In genomic region chr5:107388111-107388861, GRCh38 we compare ENCODE assay signal across 8 cellular contexts.
DNase-seq lines count a peak whose midpoint lies in the region; ATAC-seq and TF ChIP-seq lines count a peak whose summit lies in the region.

No MANE protein-coding gene starts in this region.

- H3K4me3 ChIP-seq in GM12865 (ENCODE audit: low read depth, low read length): peak overlapping the region; percentile 31
- H3K4me3 ChIP-seq in GM23338: no peak overlapping the region
- H3K4me3 ChIP-seq in astrocyte of the cerebellum (ENCODE audit: low read depth, low read length): no peak overlapping the region

- H3F3A ChIP-seq in GM23338 (replicated peaks; ENCODE audit: low read depth): no peaks in the 10 kb centered on the region

- in situ Hi-C loops in astrocyte of the cerebellum (cut with HindIII; ENCODE audit: low sequenced_read_pairs): no loop called here

- peaks cover 48% of the 10 kb centered on the region for H3K4me1 Mint-ChIP-seq in GM23338
- peaks cover 34 to 39% of the 10 kb centered on the region in 2 donors for H3K4me1 Mint-ChIP-seq in natural killer cell

- no peaks in the 10 kb centered on the region for H3K36me3 Mint-ChIP-seq in GM23338 (ENCODE audit: low read depth)
- no peaks in the 10 kb centered on the region for H3K36me3 Mint-ChIP-seq in natural killer cell

- H3K27me3 Mint-ChIP-seq in GM23338 (ENCODE audit: insufficient read depth, low read depth, poor library complexity) (no peaks in the 10 kb centered on the region), natural killer cell (ENCODE audit: low read depth in 2 of 2) (no peaks in the 10 kb centered on the region)

- POLR2A ChIA-PET in HEK293T (lab: Yijun Ruan, JAX): no interaction called here

- H4K20me1 ChIP-seq in GM23338 (replicated peaks; ENCODE audit: insufficient read depth): no peaks in the 10 kb centered on the region

- peak overlapping the region; percentile 15; the same call in 1 of the 2 replicates for H3K27ac ChIP-seq in GM23338 (ENCODE audit: low read depth)

- H3K79me2 ChIP-seq in GM23338 (replicated peaks; ENCODE audit: insufficient read depth): no peaks in the 10 kb centered on the region

- peaks cover 7% of the 10 kb centered on the region; the same call in 1 of the 2 replicates for H3K9me2 ChIP-seq in GM23338 (ENCODE audit: insufficient read depth)

- H3K9me3 Mint-ChIP-seq in GM23338: no peaks in the 10 kb centered on the region
- H3K9me3 Mint-ChIP-seq in natural killer cell: no peaks in the 10 kb centered on the region

- no peak for TF ChIP-seq CTCF in GM12865 (IDR thresholded peaks at IDR 0.05; ENCODE audit: insufficient read depth, low read depth, low read length, missing control alignments)
- no peak for TF ChIP-seq CTCF in GM23338 (conservative IDR thresholded peaks at IDR 0.05; ENCODE audit: low read depth in 2 of 2)
- TF ChIP-seq CTCF in astrocyte of the cerebellum (IDR thresholded peaks at IDR 0.05; ENCODE audit: low read depth, low read length, missing control alignments): no peak
- TF ChIP-seq CTCF in natural killer cell (IDR thresholded peaks at IDR 0.05): no peak

- H3K4me3 Mint-ChIP-seq in GM23338 (no peak overlapping the region), natural killer cell (peak overlapping the region; percentile 85)

- H3K4me1 ChIP-seq in GM23338 (ENCODE audit: insufficient read depth): peaks cover 37% of the 10 kb centered on the region

- intact Hi-C loops in natural killer cell (cut with micrococcal nuclease): loop anchor here (2.0 to 5.0 kb wide), 2 partner anchors 87 to 284 kb away; partner anchors contain the start of gene EFNA5

- H3K27ac Mint-ChIP-seq in GM23338: no peak overlapping the region
- H3K27ac Mint-ChIP-seq in natural killer cell: peak overlapping the region; percentile 89 to 91

- CTCF ChIA-PET in HEK293T (lab: Yijun Ruan, JAX): no interaction called here

- no peak overlapping the region for H3K4me2 ChIP-seq in GM23338

- no peaks in the 10 kb centered on the region for H3K27me3 ChIP-seq in GM23338 (ENCODE audit: insufficient read depth)

- no peaks in the 10 kb centered on the region for H3K36me3 ChIP-seq in GM23338 (ENCODE audit: insufficient read depth)

- H2AFZ ChIP-seq in GM23338: no peak overlapping the region

- ATAC-seq in GM23338: peak; percentile 85
- peak; percentile 20 to 54 (median 37) for ATAC-seq in natural killer cell

- DNase-seq in GM12865 (ENCODE audit: low read depth) (peak; percentile 78), GM23338 (ENCODE audit: low spot score) (peak; percentile 55), M059J (ENCODE audit: low read depth) (peak; percentile 72), astrocyte of the cerebellum (ENCODE audit: low read depth) (peak; percentile 58), natural killer cell (no peak), HEK293T (ENCODE audit: extremely low spot score) (no peak), NCI-H2107 (lab: John Stamatoyannopoulos, UW) (no peak)
- DNase-seq in central memory CD4-positive, alpha-beta T cell: no peak

TF ChIP-seq in GM23338, 12 proteins besides CTCF, POLR2A, EP300 and RAD21 (continues in another document):
- TF ChIP-seq REST (IDR thresholded peaks at IDR 0.05; ENCODE audit: unreplicated experiment): no peak
- TF ChIP-seq NANOG (IDR thresholded peaks at IDR 0.05; ENCODE audit: borderline replicate concordance): no peak
- no peak for TF ChIP-seq ETS1 (IDR thresholded peaks at IDR 0.05)
- no peak for TF ChIP-seq JUNB (IDR thresholded peaks at IDR 0.05; ENCODE audit: unreplicated experiment)
- TF ChIP-seq POLR2AphosphoS5 (IDR thresholded peaks at IDR 0.05; ENCODE audit: low read depth): no peak
- TF ChIP-seq EZH2phosphoT487 (IDR thresholded peaks at IDR 0.05; ENCODE audit: unreplicated experiment): no peak
- TF ChIP-seq CREB1 (CRISPR knock-in tag; IDR thresholded peaks at IDR 0.05; ENCODE audit: low read depth): no peak
- no peak for TF ChIP-seq ZNF114 (CRISPR knock-in tag; IDR thresholded peaks at IDR 0.05)
- no peak for TF ChIP-seq ZNF331 (CRISPR knock-in tag; IDR thresholded peaks at IDR 0.05; ENCODE audit: low read depth)
- TF ChIP-seq EZH2 (IDR thresholded peaks at IDR 0.05; ENCODE audit: low read depth, unreplicated experiment): no peak

TF ChIP-seq in HEK293T, 16 proteins besides CTCF, POLR2A, EP300 and RAD21:
- TF ChIP-seq BHLHE40 (IDR thresholded peaks at IDR 0.05; ENCODE audit: borderline replicate concordance) (no peak), ARNT (IDR thresholded peaks at IDR 0.05) (no peak), CTBP1 (IDR thresholded peaks at IDR 0.05; ENCODE audit: borderline replicate concordance) (no peak), SP1 (IDR thresholded peaks at IDR 0.05) (no peak), FOXA1 (IDR thresholded peaks at IDR 0.05) (no peak)

Comparison
In these comparisons a context has a peak if more than half of its experiments do, and no peak if none do; other contexts are left out.
1. DNase-seq: peak in GM12865 (single experiment), GM23338 (single experiment), M059J (single experiment) and astrocyte of the cerebellum (single experiment); none in natural killer cell (single experiment), HEK293T (single experiment), NCI-H2107 (single experiment) and central memory CD4-positive, alpha-beta T cell (single experiment).